ENCODE assay signal across 2 cellular contexts in the genomic region with DNA sequence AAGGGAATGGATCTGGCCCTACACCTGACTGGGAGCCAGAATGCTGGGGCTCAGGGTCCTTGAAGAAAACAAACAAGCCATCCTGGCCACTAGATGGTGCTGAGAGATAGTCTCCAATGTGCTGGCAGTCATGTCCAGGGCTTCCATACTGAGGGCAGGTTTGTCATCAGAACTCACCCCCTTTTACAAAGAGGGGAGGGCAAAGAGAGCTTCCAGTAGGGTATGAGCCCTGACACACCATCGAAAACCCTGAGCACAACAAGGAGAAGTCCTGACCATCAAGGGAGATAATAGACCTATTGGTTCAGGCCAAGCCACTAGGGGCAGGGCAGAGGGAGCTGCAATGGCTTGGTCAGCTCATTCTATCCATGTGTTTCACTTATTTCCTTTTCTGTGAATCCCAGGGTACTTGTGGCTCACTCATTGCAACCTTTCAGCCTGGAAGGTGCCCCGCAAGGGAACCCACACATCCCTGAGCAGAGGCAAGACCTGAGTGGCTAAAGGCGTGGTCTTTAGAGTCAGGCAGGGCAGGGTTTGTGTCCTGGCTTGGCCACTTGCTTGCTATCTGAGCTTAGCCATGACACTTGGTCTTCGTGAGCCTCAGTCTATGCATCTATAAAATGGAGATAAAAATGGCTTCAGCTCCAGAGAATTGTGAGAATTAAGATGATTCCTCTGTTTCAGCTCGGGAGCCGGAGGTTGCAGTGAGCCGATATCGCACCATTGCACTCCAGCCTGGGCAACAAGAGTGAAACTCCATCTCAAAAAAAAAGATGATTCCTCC.
TF ChIP-seq lines count a peak whose summit lies in the region.

No MANE protein-coding gene starts in this region.

TF ChIP-seq in IMR-90, 13 proteins besides CTCF, POLR2A, EP300 and RAD21:
- TF ChIP-seq RCOR1 (IDR thresholded peaks at IDR 0.05; ENCODE audit: insufficient replicate concordance, low read length): no peak
- peak; percentile 36; the same call in 1 of the 2 replicates for TF ChIP-seq SMC3 (IDR thresholded peaks at IDR 0.05; ENCODE audit: low read depth, low read length)

TF ChIP-seq in GM12878, 131 proteins besides CTCF, POLR2A, EP300 and RAD21:
- peak; percentile 61; the same call in 1 of the 2 replicates for TF ChIP-seq SMC3 (IDR thresholded peaks at IDR 0.05; ENCODE audit: borderline replicate concordance, low read length)
- TF ChIP-seq, protein P1, sequence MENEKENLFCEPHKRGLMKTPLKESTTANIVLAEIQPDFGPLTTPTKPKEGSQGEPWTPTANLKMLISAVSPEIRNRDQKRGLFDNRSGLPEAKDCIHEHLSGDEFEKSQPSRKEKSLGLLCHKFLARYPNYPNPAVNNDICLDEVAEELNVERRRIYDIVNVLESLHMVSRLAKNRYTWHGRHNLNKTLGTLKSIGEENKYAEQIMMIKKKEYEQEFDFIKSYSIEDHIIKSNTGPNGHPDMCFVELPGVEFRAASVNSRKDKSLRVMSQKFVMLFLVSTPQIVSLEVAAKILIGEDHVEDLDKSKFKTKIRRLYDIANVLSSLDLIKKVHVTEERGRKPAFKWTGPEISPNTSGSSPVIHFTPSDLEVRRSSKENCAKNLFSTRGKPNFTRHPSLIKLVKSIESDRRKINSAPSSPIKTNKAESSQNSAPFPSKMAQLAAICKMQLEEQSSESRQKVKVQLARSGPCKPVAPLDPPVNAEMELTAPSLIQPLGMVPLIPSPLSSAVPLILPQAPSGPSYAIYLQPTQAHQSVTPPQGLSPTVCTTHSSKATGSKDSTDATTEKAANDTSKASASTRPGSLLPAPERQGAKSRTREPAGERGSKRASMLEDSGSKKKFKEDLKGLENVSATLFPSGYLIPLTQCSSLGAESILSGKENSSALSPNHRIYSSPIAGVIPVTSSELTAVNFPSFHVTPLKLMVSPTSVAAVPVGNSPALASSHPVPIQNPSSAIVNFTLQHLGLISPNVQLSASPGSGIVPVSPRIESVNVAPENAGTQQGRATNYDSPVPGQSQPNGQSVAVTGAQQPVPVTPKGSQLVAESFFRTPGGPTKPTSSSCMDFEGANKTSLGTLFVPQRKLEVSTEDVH (IDR thresholded peaks at IDR 0.05; ENCODE audit: low read depth, partially characterized antibody): no peak
